1 cellular context compared by ENCODE assay signal in the genomic region with DNA sequence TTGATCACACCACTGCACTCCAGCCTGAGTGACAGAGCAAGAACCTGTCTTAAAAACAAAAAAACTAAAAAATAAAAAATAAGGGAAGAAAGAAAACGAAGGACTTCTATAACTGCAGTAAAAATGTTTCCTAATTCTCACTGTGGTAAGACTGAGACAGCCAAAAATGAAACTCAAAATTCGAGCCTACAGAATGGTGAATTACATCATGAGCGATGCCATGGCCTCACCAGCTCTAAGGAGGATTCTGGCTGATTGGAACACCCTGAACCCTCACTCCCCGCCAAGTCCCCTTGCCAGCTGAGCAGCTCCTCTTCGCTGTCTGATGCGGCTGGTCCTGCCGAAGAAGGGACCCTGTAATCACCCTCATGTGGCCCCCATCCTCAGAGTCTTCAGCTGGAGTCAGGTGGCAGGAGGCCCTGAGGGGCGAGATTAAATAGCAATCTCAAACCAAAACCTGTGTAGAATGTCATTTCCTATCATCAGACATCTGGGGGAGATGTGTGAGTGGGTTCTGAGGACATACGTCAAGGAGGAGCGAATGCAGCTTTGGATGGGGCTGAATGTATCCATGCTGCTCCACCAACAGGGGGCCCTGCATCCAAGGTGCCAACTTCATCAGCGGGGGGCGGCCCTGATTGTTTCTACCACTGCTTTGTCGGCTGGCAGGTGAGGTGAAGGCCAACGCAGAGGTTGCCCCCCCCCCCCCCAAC.
TF ChIP-seq lines count a peak whose summit lies in the region.

No MANE protein-coding gene starts in this region.

TF ChIP-seq in SK-N-SH treated with all-trans-retinoic acid at 6 μM for 48 hours, 23 proteins besides CTCF, POLR2A, EP300 and RAD21 (continued from another document):
- TF ChIP-seq PATZ1 (CRISPR knock-in tag; IDR thresholded peaks at IDR 0.05; ENCODE audit: borderline replicate concordance): no peak
- TF ChIP-seq ZNF565 (CRISPR knock-in tag; conservative IDR thresholded peaks at IDR 0.05; ENCODE audit: low read depth): no peak
- TF ChIP-seq GLIS3 (CRISPR knock-in tag; IDR thresholded peaks at IDR 0.05): no peak
- no peak for TF ChIP-seq RARB (CRISPR knock-in tag; IDR thresholded peaks at IDR 0.05)
